8 cellular contexts compared by ENCODE assay signal in the genomic region with DNA sequence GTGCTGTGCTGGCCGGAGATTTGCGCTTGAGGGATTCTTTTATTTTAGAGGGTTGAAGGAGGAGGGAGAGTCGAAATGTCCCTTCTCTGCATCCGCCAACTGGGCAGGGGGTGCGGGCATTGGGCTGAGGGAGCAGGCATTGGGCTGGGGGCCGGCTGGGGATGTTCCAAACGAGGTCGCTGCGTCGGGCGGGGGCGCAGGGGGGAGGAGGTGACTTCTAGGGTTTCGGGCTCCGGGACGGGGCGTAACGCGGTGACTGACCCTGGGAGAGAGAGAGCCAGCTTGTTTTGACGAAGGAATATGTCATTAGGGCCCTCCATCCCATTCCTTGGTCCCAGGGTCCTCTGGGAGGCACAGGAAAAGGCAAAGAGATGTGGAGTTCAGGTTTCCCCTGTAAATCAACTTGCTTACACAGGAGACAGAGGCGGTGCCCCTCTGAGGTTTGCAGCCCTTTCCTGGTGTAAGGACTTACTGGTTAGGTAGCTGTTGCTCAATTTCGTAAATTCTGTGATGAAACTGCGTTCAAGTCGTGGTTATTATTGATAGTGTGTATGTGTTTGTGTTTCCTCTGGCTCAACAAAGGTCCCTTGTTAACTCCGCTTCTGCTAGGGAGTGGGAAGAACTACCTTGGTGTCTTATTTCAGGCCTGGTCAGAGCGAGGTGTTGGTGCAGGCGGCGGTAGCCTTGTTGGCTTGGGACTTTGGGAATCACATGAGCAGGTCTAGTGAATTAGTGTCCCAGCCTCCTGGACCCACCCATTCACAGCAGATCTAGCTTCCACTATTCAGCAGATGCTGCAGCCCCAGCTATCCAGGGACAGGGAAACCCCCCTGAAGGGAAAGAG. TPM values are rescaled to one million over a fixed set of nuclear protein-coding genes. Genes with fewer than 3 reads are reported as not detected.
A peak's percentile ranks its signal among the peaks of the same experiment; 100 is the strongest.
DNase-seq lines count a peak whose midpoint lies in the region; ATAC-seq and TF ChIP-seq lines count a peak whose summit lies in the region.

No MANE protein-coding gene starts in this region.

- H4K20me1 ChIP-seq in SU-DHL-6 (ENCODE audit: low read depth, low read length) = no peaks in the 10 kb centered on the region

- no peak overlapping the region for H3K9ac ChIP-seq in SU-DHL-6 (ENCODE audit: low read length)

- TF ChIP-seq CTCF in SU-DHL-6 (IDR thresholded peaks at IDR 0.05; ENCODE audit: insufficient read depth, low read length, poor library complexity, severe bottlenecking) = no peak

- no peak overlapping the region for H2AFZ ChIP-seq in SU-DHL-6 (ENCODE audit: low read depth, low read length, severe bottlenecking)

- H3K9me2 ChIP-seq in SU-DHL-6 (replicated peaks; ENCODE audit: insufficient read depth, low read length) = no peaks in the 10 kb centered on the region

- no peak overlapping the region for H3K27ac ChIP-seq in SU-DHL-6 (ENCODE audit: low read depth, low read length)

- H3K9me3 ChIP-seq in SU-DHL-6 (ENCODE audit: insufficient read depth, low read length) = no peaks in the 10 kb centered on the region

- ATAC-seq in HG02642 (IDR thresholded peaks at IDR 0.05; ENCODE audit: poor library complexity, unreplicated experiment) (no peak), GM18517 (IDR thresholded peaks at IDR 0.05; ENCODE audit: unreplicated experiment) (no peak)

- H3K36me3 ChIP-seq in SU-DHL-6 (ENCODE audit: low read length) = no peaks in the 10 kb centered on the region

- no peaks in the 10 kb centered on the region for H3F3A ChIP-seq in SU-DHL-6 (ENCODE audit: insufficient read depth)

- H3K4me3 ChIP-seq in SU-DHL-6 (ENCODE audit: insufficient read depth, low read length, poor library complexity, severe bottlenecking) = no peak overlapping the region

- H3K4me2 ChIP-seq in SU-DHL-6 (ENCODE audit: low read depth, low read length, poor library complexity, severe bottlenecking) = peak overlapping the region; percentile 22

- DNase-seq in activated CD8-positive, alpha-beta memory T cell treated with anti-CD3 and anti-CD28 coated beads, Interleukin-2, amount 50 U/mL, for 4 hours = peak; percentile 17
- DNase-seq in activated CD8-positive, alpha-beta memory T cell treated with anti-CD3 and anti-CD28 coated beads for 24 hours = no peak
- DNase-seq in ecto neural progenitor cell (ENCODE audit: low spot score) = peak; percentile 66
- DNase-seq in mesenteric fat pad (ENCODE audit: low spot score) = peak; percentile 90
- DNase-seq in ureter (ENCODE audit: low spot score) = peak; percentile 53

- H3K79me2 ChIP-seq in SU-DHL-6 (ENCODE audit: insufficient read depth, low read length) = no peaks in the 10 kb centered on the region

- H3K27me3 ChIP-seq in SU-DHL-6 (ENCODE audit: low read length) = no peaks in the 10 kb centered on the region

RNA-seq across cellular contexts. Expression of gene FHIP1A, which starts 0.7 kb away (rescaled TPM):
- total RNA-seq in mesenteric fat pad (0.10 TPM), ureter (25.0 TPM)

Comparison
In these comparisons a context has a peak if more than half of its experiments do, and no peak if none do; other contexts are left out.
1. RNA of gene FHIP1A, which starts 0.7 kb away (total RNA-seq): 25.0 TPM in ureter (single experiment); 0.10 TPM in mesenteric fat pad (single experiment); every median in the first group is over 10 times any median in the second.